In the genomic region with DNA sequence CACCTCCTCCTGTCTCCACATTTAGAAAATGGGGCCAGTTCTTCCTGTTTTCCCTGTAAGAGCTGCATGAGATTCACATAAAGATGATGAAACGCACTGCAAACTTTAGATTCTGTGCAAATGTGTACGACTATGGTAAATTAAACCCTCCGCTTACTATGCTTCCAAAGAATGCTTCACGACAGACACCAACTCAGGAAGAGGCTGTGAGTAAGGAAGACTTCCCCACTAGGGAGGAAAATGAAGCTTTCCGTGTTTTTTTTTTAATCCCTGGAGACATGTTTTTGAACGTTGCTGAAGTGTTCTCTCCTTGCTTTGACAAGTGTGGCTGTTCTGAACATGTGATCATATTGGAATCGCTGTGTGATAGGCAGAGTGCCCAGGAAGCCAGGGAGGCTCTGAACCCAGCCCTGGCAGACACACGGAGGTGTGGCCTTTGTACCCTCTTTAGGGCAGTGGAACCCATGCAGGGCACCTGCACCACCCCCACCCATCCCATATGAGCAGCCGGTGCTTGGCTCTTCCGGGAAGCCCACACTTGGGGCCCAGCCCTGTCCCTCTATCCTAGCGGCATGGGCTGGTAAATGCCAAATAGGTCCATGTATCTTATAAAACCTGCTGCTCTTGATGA, we compare ENCODE assay signal across 8 cellular contexts. TPM values are rescaled to one million over a fixed set of nuclear protein-coding genes. Genes with fewer than 3 reads are reported as not detected.
A peak's percentile ranks its signal among the peaks of the same experiment; 100 is the strongest.
DNase-seq lines count a peak whose midpoint lies in the region; ATAC-seq lines count a peak whose summit lies in the region.

No MANE protein-coding gene starts in this region.

- H3K36me3 Mint-ChIP-seq in central memory CD8-positive, alpha-beta T cell (ENCODE audit: insufficient read depth), result peaks cover 5% of the 10 kb centered on the region
- H3K36me3 Mint-ChIP-seq in naive thymus-derived CD8-positive, alpha-beta T cell, result no peaks in the 10 kb centered on the region

- peaks cover 69% of the 10 kb centered on the region for H3K4me1 Mint-ChIP-seq in central memory CD8-positive, alpha-beta T cell
- peaks cover 46 to 81% (median 77%) of the 10 kb centered on the region in 4 donors for H3K4me1 Mint-ChIP-seq in naive thymus-derived CD8-positive, alpha-beta T cell

- peak overlapping the region; percentile 72 for H3K27ac Mint-ChIP-seq in central memory CD8-positive, alpha-beta T cell (ENCODE audit: low read depth)
- peak overlapping the region; percentile 90 to 100 (median 96) for H3K27ac Mint-ChIP-seq in naive thymus-derived CD8-positive, alpha-beta T cell

- peak overlapping the region; percentile 64 for H3K4me3 Mint-ChIP-seq in central memory CD8-positive, alpha-beta T cell
- peak overlapping the region; percentile 66 to 88 (median 82) for H3K4me3 Mint-ChIP-seq in naive thymus-derived CD8-positive, alpha-beta T cell

- no peaks in the 10 kb centered on the region for H3K27me3 Mint-ChIP-seq in central memory CD8-positive, alpha-beta T cell
- H3K27me3 Mint-ChIP-seq in naive thymus-derived CD8-positive, alpha-beta T cell, result no peaks in the 10 kb centered on the region

- H3K9me3 Mint-ChIP-seq in central memory CD8-positive, alpha-beta T cell, result no peaks in the 10 kb centered on the region
- H3K9me3 Mint-ChIP-seq in naive thymus-derived CD8-positive, alpha-beta T cell, result no peaks in the 10 kb centered on the region

- peak; percentile 10 for ATAC-seq in central memory CD8-positive, alpha-beta T cell (replicated peaks; ENCODE audit: extremely low read depth, poor library complexity, severe bottlenecking)
- ATAC-seq in naive thymus-derived CD8-positive, alpha-beta T cell, result peak; percentile 48 to 69
- no peak for ATAC-seq in GM19324 (IDR thresholded peaks at IDR 0.05; ENCODE audit: low FRiP score, unreplicated experiment)
- no peak for ATAC-seq in GM21360 (IDR thresholded peaks at IDR 0.05; ENCODE audit: unreplicated experiment)
- ATAC-seq in activated CD4-positive, CD25-positive, alpha-beta regulatory T cell treated with anti-CD3 and anti-CD28 coated beads, Interleukin-2, amount 50 U/mL, for 24 hours, result no peak

- POLR2A ChIA-PET in naive thymus-derived CD8-positive, alpha-beta T cell (lab: Charles Lee), result interaction anchor here (1.3 to 16.9 kb wide), 11 partner anchors 8 to 83 kb away, joined by 3 to 398 read pairs (median 9); a partner anchor contains a TSS

- DNase-seq in DMS79 treated with DMSO at 0.1 percent for 48 hours (lab: John Stamatoyannopoulos, UW) (peak; percentile 88), OCI-M1 (lab: John Stamatoyannopoulos, UW) (peak; percentile 88)
- no peak for DNase-seq in central memory CD8-positive, alpha-beta T cell (ENCODE audit: low spot score in 2 of 2)
- DNase-seq in naive thymus-derived CD8-positive, alpha-beta T cell, result peak in 3 of 10 donors; percentile 27 to 83 (median 32)
- no peak for DNase-seq in stimulated activated CD4-positive, alpha-beta T cell treated with anti-CD3 and anti-CD28 coated beads, Interleukin-4, amount 100 ng/mL, for 1 hour

RNA-seq across cellular contexts. Expression of a gene that starts 7.5 kb away (rescaled TPM):
- 10 to 100 TPM; 47.1 to 48.2 TPM for total RNA-seq in naive thymus-derived CD8-positive, alpha-beta T cell
- polyA plus RNA-seq in naive thymus-derived CD8-positive, alpha-beta T cell, result 1 to 10 TPM; 2.4 to 4.6 (median 4.5) TPM

RNA-seq across cellular contexts. Expression of a gene that starts 10.9 kb away (rescaled TPM):
- total RNA-seq in naive thymus-derived CD8-positive, alpha-beta T cell, result 10 to 100 TPM; 17.9 to 22.5 TPM
- polyA plus RNA-seq in naive thymus-derived CD8-positive, alpha-beta T cell, result 10 to 100 TPM; 61.6 to 87.6 (median 67.6) TPM

Comparison
In these comparisons a context has a peak if more than half of its experiments do, and no peak if none do; other contexts are left out.
1. DNase-seq: peak in DMS79 treated with DMSO at 0.1 percent for 48 hours (single experiment) and OCI-M1 (single experiment); none in central memory CD8-positive, alpha-beta T cell (0 of 2) and stimulated activated CD4-positive, alpha-beta T cell treated with anti-CD3 and anti-CD28 coated beads, Interleukin-4, amount 100 ng/mL, for 1 hour (single experiment).
2. ATAC-seq: peak in central memory CD8-positive, alpha-beta T cell (single experiment) and naive thymus-derived CD8-positive, alpha-beta T cell (2 of 2); none in GM19324 (single experiment), GM21360 (single experiment) and activated CD4-positive, CD25-positive, alpha-beta regulatory T cell treated with anti-CD3 and anti-CD28 coated beads, Interleukin-2, amount 50 U/mL, for 24 hours (0 of 2).